ENCODE assay signal across 23 cellular contexts in the genomic region with DNA sequence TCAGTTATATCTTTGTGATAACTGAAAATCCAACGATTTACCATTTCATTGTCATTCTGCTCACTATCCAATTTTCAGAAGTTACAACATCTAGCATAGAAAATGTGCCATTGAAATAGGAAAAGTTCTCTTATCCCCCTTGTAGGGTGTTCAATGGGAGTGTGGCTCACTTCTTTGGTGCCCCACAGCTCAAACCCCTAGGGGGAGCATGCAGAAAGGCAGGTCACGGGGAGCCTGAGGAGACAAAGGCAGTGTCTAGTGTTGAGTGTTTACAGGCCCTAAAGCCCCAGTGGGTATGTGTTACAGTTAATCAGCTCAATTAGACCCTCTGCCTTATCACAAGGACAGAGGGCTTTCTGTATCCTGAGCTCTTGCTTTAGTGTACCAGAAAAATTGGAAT.
"Had no signal": no experiment of that assay in that cellular context is flagged by ENCODE, and none has a peak within 500 bp of the region (broad histone marks: within the 10 kb centered on the region; RNA-seq: fewer than 3 reads in every experiment).

No MANE protein-coding gene starts in this region.

- H3K9me3 ChIP-seq: adrenal gland, ascending aorta, thyroid gland, upper lobe of right lung had no signal

- H3K4me1 ChIP-seq: adrenal gland, ascending aorta, foreskin keratinocyte, parathyroid adenoma, thyroid gland, upper lobe of right lung had no signal

- H3K36me3 ChIP-seq: adrenal gland, ascending aorta, thyroid gland, upper lobe of right lung had no signal

- H3K4me3 ChIP-seq: adrenal gland, ascending aorta, hepatocyte, thyroid gland, upper lobe of right lung had no signal

- H3K27ac ChIP-seq: adrenal gland, ascending aorta, foreskin keratinocyte, hepatocyte, parathyroid adenoma, thyroid gland, upper lobe of right lung, VCaP had no signal

- H3K27me3 ChIP-seq: adrenal gland, ascending aorta, foreskin keratinocyte, hepatocyte, thyroid gland, upper lobe of right lung had no signal

- DNase-seq: activated CD4-positive, alpha-beta T cell treated with anti-CD3 and anti-CD28 coated beads for 1 hour; activated CD8-positive, alpha-beta memory T cell treated with anti-CD3 and anti-CD28 coated beads for 24 hours; activated CD8-positive, alpha-beta memory T cell treated with anti-CD3 and anti-CD28 coated beads, Interleukin-2, amount 50 U/mL, for 4 hours; activated naive CD4-positive, alpha-beta T cell; activated T-cell treated with anti-CD3 and anti-CD28 coated beads, Interleukin-2, amount 50 U/mL, for 24 hours; adrenal gland; central memory CD4-positive, alpha-beta T cell; dermis blood vessel endothelial cell; effector CD8-positive, alpha-beta T cell; foreskin keratinocyte; islet precursor cell; left cardiac atrium; nephron progenitor cell; nucleus accumbens; right cardiac atrium; stimulated activated CD4-positive, alpha-beta T cell treated with anti-CD3 and anti-CD28 coated beads, Interleukin-12 subunit alpha, Interleukin-12 subunit beta, amount 100 ng/mL, for 4 hours; substantia nigra; thyroid gland; upper lobe of right lung had no signal
